Comparison of ENCODE assay signal across 1 cellular context in the genomic region with DNA sequence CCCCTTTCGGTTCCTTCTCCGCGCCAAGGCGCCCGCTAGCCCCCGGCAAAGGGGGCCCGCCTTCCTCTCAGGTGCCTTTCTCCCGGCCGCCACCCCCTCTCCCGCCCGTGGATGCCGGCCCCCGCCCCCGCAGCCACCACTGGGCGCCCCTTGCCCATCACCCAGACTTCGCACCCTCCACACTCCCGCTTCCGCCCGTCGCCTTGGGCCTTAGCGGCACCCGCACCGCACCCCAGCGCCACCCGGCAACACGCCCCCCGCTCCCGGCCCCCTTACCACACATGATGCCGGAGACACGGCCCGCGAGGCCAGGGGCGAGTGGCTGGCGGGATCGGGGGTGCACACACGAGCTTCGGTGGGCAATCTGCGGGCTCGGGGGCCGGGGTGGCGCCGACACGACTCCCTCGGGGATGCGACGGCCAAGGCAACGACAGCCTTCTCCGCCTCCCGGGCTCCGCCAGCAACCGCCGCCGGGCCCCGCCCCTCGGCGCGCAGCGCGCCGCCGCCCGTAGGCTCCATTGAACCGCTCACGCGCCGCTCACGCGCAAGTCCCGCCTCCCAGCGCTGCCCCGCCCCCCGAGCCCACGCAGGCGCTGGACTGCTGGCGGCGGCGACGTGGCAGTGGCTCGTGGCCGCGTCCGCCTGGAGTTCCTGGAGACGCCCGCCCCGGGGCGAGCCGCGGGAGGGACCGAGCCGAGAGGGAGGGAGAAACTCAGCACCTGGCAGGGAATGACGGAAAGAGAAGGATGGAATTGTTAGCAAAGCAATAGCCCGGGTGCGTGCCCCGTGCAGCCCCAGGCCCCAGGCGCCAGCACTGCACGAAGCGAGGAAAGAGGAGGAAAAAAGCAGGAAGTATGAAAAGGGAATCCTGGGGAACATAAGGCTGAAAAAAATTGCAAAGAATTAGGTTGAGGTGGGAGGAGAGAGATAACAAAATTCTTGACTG.
TF ChIP-seq lines count a peak whose summit lies in the region.

A gene (minus strand): TSS at position 439 of the 946 bp plus-strand sequence. CDS start 156 bp downstream, at position 283.

TF ChIP-seq in GM12878, 131 proteins besides CTCF, POLR2A, EP300 and RAD21 (continued from another document):
- no peak for TF ChIP-seq SIX5 (IDR thresholded peaks at IDR 0.05; ENCODE audit: low read depth, low read length, severe bottlenecking)
- TF ChIP-seq, protein P1, sequence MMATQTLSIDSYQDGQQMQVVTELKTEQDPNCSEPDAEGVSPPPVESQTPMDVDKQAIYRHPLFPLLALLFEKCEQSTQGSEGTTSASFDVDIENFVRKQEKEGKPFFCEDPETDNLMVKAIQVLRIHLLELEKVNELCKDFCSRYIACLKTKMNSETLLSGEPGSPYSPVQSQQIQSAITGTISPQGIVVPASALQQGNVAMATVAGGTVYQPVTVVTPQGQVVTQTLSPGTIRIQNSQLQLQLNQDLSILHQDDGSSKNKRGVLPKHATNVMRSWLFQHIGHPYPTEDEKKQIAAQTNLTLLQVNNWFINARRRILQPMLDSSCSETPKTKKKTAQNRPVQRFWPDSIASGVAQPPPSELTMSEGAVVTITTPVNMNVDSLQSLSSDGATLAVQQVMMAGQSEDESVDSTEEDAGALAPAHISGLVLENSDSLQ (IDR thresholded peaks at IDR 0.05): peak; percentile 94
- TF ChIP-seq ETV6 (conservative IDR thresholded peaks at IDR 0.05 in 1 of 2, IDR thresholded peaks at IDR 0.05 in 1 of 2; ENCODE audit: borderline replicate concordance in 1 of 2, low read depth in 1 of 2): no peak
- TF ChIP-seq MYC (IDR thresholded peaks at IDR 0.05; ENCODE audit: insufficient read depth, insufficient read length, insufficient replicate concordance, low read length, severe bottlenecking): peak; percentile 48
- TF ChIP-seq, protein P2, sequence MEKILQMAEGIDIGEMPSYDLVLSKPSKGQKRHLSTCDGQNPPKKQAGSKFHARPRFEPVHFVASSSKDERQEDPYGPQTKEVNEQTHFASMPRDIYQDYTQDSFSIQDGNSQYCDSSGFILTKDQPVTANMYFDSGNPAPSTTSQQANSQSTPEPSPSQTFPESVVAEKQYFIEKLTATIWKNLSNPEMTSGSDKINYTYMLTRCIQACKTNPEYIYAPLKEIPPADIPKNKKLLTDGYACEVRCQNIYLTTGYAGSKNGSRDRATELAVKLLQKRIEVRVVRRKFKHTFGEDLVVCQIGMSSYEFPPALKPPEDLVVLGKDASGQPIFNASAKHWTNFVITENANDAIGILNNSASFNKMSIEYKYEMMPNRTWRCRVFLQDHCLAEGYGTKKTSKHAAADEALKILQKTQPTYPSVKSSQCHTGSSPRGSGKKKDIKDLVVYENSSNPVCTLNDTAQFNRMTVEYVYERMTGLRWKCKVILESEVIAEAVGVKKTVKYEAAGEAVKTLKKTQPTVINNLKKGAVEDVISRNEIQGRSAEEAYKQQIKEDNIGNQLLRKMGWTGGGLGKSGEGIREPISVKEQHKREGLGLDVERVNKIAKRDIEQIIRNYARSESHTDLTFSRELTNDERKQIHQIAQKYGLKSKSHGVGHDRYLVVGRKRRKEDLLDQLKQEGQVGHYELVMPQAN (conservative IDR thresholded peaks at IDR 0.05): peak; percentile 74
- peak; percentile 88 for TF ChIP-seq MEF2B (IDR thresholded peaks at IDR 0.05; ENCODE audit: partially characterized antibody, poor library complexity, severe bottlenecking)
- peak; percentile 84 to 94 for TF ChIP-seq BHLHE40 (IDR thresholded peaks at IDR 0.05; ENCODE audit: borderline replicate concordance in 1 of 2, low read depth in 2 of 2, low read length in 1 of 2)
- TF ChIP-seq ZNF207 (IDR thresholded peaks at IDR 0.05; ENCODE audit: borderline replicate concordance): peak; percentile 70; the same call in 1 of the 2 replicates
- peak; percentile 39; the same call in 1 of the 2 replicates for TF ChIP-seq EED (IDR thresholded peaks at IDR 0.05; ENCODE audit: low read depth)
- no peak for TF ChIP-seq SREBF1 (IDR thresholded peaks at IDR 0.05; ENCODE audit: low read length)
- TF ChIP-seq IKZF2 (IDR thresholded peaks at IDR 0.05): peak; percentile 25 to 33; a peak in 2 of 4 replicates
- TF ChIP-seq, protein P3, sequence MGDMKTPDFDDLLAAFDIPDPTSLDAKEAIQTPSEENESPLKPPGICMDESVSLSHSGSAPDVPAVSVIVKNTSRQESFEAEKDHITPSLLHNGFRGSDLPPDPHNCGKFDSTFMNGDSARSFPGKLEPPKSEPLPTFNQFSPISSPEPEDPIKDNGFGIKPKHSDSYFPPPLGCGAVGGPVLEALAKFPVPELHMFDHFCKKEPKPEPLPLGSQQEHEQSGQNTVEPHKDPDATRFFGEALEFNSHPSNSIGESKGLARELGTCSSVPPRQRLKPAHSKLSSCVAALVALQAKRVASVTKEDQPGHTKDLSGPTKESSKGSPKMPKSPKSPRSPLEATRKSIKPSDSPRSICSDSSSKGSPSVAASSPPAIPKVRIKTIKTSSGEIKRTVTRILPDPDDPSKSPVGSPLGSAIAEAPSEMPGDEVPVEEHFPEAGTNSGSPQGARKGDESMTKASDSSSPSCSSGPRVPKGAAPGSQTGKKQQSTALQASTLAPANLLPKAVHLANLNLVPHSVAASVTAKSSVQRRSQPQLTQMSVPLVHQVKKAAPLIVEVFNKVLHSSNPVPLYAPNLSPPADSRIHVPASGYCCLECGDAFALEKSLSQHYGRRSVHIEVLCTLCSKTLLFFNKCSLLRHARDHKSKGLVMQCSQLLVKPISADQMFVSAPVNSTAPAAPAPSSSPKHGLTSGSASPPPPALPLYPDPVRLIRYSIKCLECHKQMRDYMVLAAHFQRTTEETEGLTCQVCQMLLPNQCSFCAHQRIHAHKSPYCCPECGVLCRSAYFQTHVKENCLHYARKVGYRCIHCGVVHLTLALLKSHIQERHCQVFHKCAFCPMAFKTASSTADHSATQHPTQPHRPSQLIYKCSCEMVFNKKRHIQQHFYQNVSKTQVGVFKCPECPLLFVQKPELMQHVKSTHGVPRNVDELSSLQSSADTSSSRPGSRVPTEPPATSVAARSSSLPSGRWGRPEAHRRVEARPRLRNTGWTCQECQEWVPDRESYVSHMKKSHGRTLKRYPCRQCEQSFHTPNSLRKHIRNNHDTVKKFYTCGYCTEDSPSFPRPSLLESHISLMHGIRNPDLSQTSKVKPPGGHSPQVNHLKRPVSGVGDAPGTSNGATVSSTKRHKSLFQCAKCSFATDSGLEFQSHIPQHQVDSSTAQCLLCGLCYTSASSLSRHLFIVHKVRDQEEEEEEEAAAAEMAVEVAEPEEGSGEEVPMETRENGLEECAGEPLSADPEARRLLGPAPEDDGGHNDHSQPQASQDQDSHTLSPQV (IDR thresholded peaks at IDR 0.05): 0 out of 2 replicates have a peak, but pooled peaks have one; percentile 30
- TF ChIP-seq POLR2AphosphoS2 (IDR thresholded peaks at IDR 0.05; ENCODE audit: low read depth, low read length): peak; percentile 80
- peak; percentile 88 for TF ChIP-seq SP1 (IDR thresholded peaks at IDR 0.05; ENCODE audit: low read depth, low read length)
- TF ChIP-seq, protein P4, sequence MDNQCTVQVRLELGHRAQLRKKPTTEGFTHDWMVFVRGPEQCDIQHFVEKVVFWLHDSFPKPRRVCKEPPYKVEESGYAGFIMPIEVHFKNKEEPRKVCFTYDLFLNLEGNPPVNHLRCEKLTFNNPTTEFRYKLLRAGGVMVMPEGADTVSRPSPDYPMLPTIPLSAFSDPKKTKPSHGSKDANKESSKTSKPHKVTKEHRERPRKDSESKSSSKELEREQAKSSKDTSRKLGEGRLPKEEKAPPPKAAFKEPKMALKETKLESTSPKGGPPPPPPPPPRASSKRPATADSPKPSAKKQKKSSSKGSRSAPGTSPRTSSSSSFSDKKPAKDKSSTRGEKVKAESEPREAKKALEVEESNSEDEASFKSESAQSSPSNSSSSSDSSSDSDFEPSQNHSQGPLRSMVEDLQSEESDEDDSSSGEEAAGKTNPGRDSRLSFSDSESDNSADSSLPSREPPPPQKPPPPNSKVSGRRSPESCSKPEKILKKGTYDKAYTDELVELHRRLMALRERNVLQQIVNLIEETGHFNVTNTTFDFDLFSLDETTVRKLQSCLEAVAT (IDR thresholded peaks at IDR 0.05): no peak
- peak; percentile 46; the same call in 1 of the 2 replicates for TF ChIP-seq YY1 (IDR thresholded peaks at IDR 0.05; ENCODE audit: low read depth, low read length)
- TF ChIP-seq ASH2L (IDR thresholded peaks at IDR 0.05; ENCODE audit: borderline replicate concordance, low read depth): peak; percentile 91; the same call in 1 of the 2 replicates
- TF ChIP-seq ZNF274 (IDR thresholded peaks at IDR 0.05; ENCODE audit: insufficient read depth, insufficient read length): no peak
- TF ChIP-seq, protein P5, sequence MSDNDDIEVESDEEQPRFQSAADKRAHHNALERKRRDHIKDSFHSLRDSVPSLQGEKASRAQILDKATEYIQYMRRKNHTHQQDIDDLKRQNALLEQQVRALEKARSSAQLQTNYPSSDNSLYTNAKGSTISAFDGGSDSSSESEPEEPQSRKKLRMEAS (IDR thresholded peaks at IDR 0.05; ENCODE audit: low read depth, low read length): peak; percentile 58
- peak; percentile 78; the same call in 1 of the 2 replicates for TF ChIP-seq SMAD5 (IDR thresholded peaks at IDR 0.05; ENCODE audit: low read depth)
